ENCODE assay signal across 8 cellular contexts in genomic region chr20:50931306-50932015, GRCh38. TPM values are rescaled to one million over a fixed set of nuclear protein-coding genes. Genes with fewer than 3 reads are reported as not detected.
DNase-seq lines count a peak whose midpoint lies in the region; ATAC-seq and TF ChIP-seq lines count a peak whose summit lies in the region.

Gene ADNP (minus strand): TSS chr20:50931437. CDS start chr20:50903996, 27,441 bp downstream.

- H3K27me3 Mint-ChIP-seq in Caco-2 (ENCODE audit: insufficient read depth, unreplicated experiment) (no peaks in the 10 kb centered on the region), memory B cell (no peaks in the 10 kb centered on the region)
- no peaks in the 10 kb centered on the region for H3K27me3 Mint-ChIP-seq in effector memory CD8-positive, alpha-beta T cell

- peaks cover 6% of the 10 kb centered on the region for H3K36me3 ChIP-seq in Caco-2 (ENCODE audit: control insufficient read depth, insufficient read depth, low read length)

- ATAC-seq in GM21367 (IDR thresholded peaks at IDR 0.05; ENCODE audit: unreplicated experiment) (peak; percentile 46), memory B cell (ENCODE audit: low read depth) (peak; percentile 68)
- ATAC-seq in effector memory CD8-positive, alpha-beta T cell (replicated peaks): peak; percentile 68

- peak within 1 kb of the TSS; percentile 90 for H3K4me3 Mint-ChIP-seq in Caco-2 (ENCODE audit: unreplicated experiment)
- peak within 1 kb of the TSS; percentile 96 to 99 for H3K4me3 Mint-ChIP-seq in effector memory CD8-positive, alpha-beta T cell
- peak within 1 kb of the TSS; percentile 90 for H3K4me3 Mint-ChIP-seq in memory B cell

- H3K27me3 ChIP-seq in Caco-2 (replicated peaks; ENCODE audit: control insufficient read depth, insufficient read depth, low read length): no peaks in the 10 kb centered on the region

- no peaks in the 10 kb centered on the region for H3K9me3 Mint-ChIP-seq in Caco-2 (ENCODE audit: unreplicated experiment)
- no peaks in the 10 kb centered on the region for H3K9me3 Mint-ChIP-seq in effector memory CD8-positive, alpha-beta T cell
- no peaks in the 10 kb centered on the region for H3K9me3 Mint-ChIP-seq in memory B cell

- CTCF ChIA-PET in Caco-2 (lab: Charles Lee): interaction anchor here (0.5 to 6.5 kb wide), 28 partner anchors 10 to 785 kb away, joined by 3 to 116 read pairs (median 4); partner anchors contain the start of genes BCAS4, DPM1 and MOCS3

- BruUV-seq in Caco-2 (replicated peaks; lab: Mats Ljungman, UMichigan): no TSS peak

- DNase-seq in Caco-2 (peak; percentile 99), HUDEP-2 (lab: John Stamatoyannopoulos, UW; ENCODE audit: unreplicated experiment in 76 of 76) (peak; percentile 25 to 98 (median 85)), NOMO-1 treated with DMSO at 0.1 percent for 48 hours (lab: John Stamatoyannopoulos, UW; ENCODE audit: unreplicated experiment) (peak; percentile 87), memory B cell (ENCODE audit: low spot score in 2 of 2) (peak; percentile 93 to 95)
- peak; percentile 73 to 77 for DNase-seq in activated CD8-positive, alpha-beta memory T cell treated with anti-CD3 and anti-CD28 coated beads for 4 hours (ENCODE audit: low read depth in 2 of 2)
- DNase-seq in effector memory CD8-positive, alpha-beta T cell: peak; percentile 90 to 93 (median 90)
- DNase-seq in stimulated activated CD8-positive, alpha-beta memory T cell treated with anti-CD3 and anti-CD28 coated beads, Interleukin-12 subunit alpha, Interleukin-12 subunit beta, amount 100 ng/mL, for 1 hour (ENCODE audit: low read depth): peak; percentile 79

- H3K27ac Mint-ChIP-seq in Caco-2 (ENCODE audit: unreplicated experiment) (peak within 1 kb of the TSS; percentile 89), memory B cell (peak within 1 kb of the TSS; percentile 97)
- peak within 1 kb of the TSS; percentile 98 for H3K27ac Mint-ChIP-seq in effector memory CD8-positive, alpha-beta T cell

- POLR2A ChIA-PET in Caco-2 (lab: Charles Lee): interaction anchor here (0.5 to 4.2 kb wide), 24 partner anchors 9 to 759 kb away, joined by 3 to 105 read pairs (median 6); partner anchors contain the start of genes BCAS4, DPM1, MOCS3 and PARD6B

- H3K36me3 Mint-ChIP-seq in Caco-2 (ENCODE audit: insufficient read depth, unreplicated experiment) (peaks cover 98% of the 10 kb centered on the region), memory B cell (peaks cover 17% of the 10 kb centered on the region)
- peaks cover 66% of the 10 kb centered on the region for H3K36me3 Mint-ChIP-seq in effector memory CD8-positive, alpha-beta T cell (ENCODE audit: insufficient read depth)

- H3K4me3 ChIP-seq in Caco-2 (ENCODE audit: low read depth, low read length): peak within 1 kb of the TSS; percentile 96

- no peaks in the 10 kb centered on the region for H3K9me3 ChIP-seq in Caco-2

- TF ChIP-seq CTCF in Caco-2 (IDR thresholded peaks at IDR 0.05; ENCODE audit: insufficient read depth in 1 of 2, low read depth in 1 of 2, low read length in 1 of 2, severe bottlenecking in 1 of 2, unreplicated experiment in 1 of 2): peak; percentile 95

- peaks cover 48% of the 10 kb centered on the region for H3K4me1 ChIP-seq in Caco-2

- H3K4me1 Mint-ChIP-seq in Caco-2 (ENCODE audit: low read depth, unreplicated experiment) (peaks cover 46% of the 10 kb centered on the region), memory B cell (peaks cover 18% of the 10 kb centered on the region)
- peaks cover 28 to 31% of the 10 kb centered on the region in 2 donors for H3K4me1 Mint-ChIP-seq in effector memory CD8-positive, alpha-beta T cell (ENCODE audit: low read depth in 2 of 2)

- intact Hi-C loops in Caco-2 (cut with micrococcal nuclease; ENCODE audit: unreplicated experiment): loop anchor here (1.0 kb wide), 2 partner anchors 27 to 113 kb away; partner anchors contain the start of genes DPM1 and MOCS3

RNA-seq across cellular contexts. Expression of gene ADNP, which starts in this region (rescaled TPM):
- total RNA-seq in Caco-2 (2022): 154 and 157 TPM in 2 replicates

Comparison
In these comparisons a context has a peak if more than half of its experiments do, and no peak if none do; other contexts are left out.
1. Peak in every context shown above with its lines: DNase-seq, ATAC-seq and H3K4me3 ChIP-seq.